8 cellular contexts compared by ENCODE assay signal in genomic region chr3:9916346-9916733, GRCh38. TPM values are rescaled to one million over a fixed set of nuclear protein-coding genes. Genes with fewer than 3 reads are reported as not detected.
DNase-seq lines count a peak whose midpoint lies in the region; ATAC-seq and TF ChIP-seq lines count a peak whose summit lies in the region.

No MANE protein-coding gene starts in this region.

- H3K36me3 Mint-ChIP-seq in nephron (ENCODE audit: low read depth), result no peaks in the 10 kb centered on the region

- peak overlapping the region; percentile 65 for H3K4me3 ChIP-seq in NB4 (ENCODE audit: low read depth, low read length)

- no peak for TF ChIP-seq POLR2A in NB4 (IDR thresholded peaks at IDR 0.05; ENCODE audit: extremely low read depth, insufficient read length)

- TF ChIP-seq CTCF in NB4 (IDR thresholded peaks at IDR 0.05; ENCODE audit: low read depth, low read length) (no peak), nephron (IDR thresholded peaks at IDR 0.05; ENCODE audit: unreplicated experiment in 3 of 3) (no peak)

- H3K4me3 Mint-ChIP-seq in nephron, result peak overlapping the region; percentile 90

- no peaks in the 10 kb centered on the region for H3K27me3 Mint-ChIP-seq in nephron (ENCODE audit: low read depth)

- ATAC-seq in HG02840 (IDR thresholded peaks at IDR 0.05; ENCODE audit: low FRiP score, unreplicated experiment), result no peak
- no peak for ATAC-seq in HG02798 (IDR thresholded peaks at IDR 0.05; ENCODE audit: poor library complexity, unreplicated experiment)

- peaks cover 15% of the 10 kb centered on the region for H3K4me1 Mint-ChIP-seq in nephron

- H3K9me3 Mint-ChIP-seq in nephron, result no peaks in the 10 kb centered on the region

- DNase-seq in AG20443 (ENCODE audit: low spot score) (peak; percentile 62), NB4 (ENCODE audit: low read depth) (no peak), dermis blood vessel endothelial cell (peak; percentile 22), GM19240 (ENCODE audit: insufficient read length, low spot score) (no peak), GOT3 (lab: John Stamatoyannopoulos, UW) (no peak)

- H3K27ac Mint-ChIP-seq in nephron, result peak overlapping the region; percentile 93 to 98 (median 97)

RNA-seq across cellular contexts. Expression of gene IL17RC, which starts 0.6 kb away (rescaled TPM):
- total RNA-seq in dermis blood vessel endothelial cell, result 20.4 and 25.4 TPM in 2 replicates

RNA-seq across cellular contexts. Expression of gene IL17RE, which starts 13.7 kb away (rescaled TPM):
- 0.14 and 0.17 TPM in 2 replicates for total RNA-seq in dermis blood vessel endothelial cell

RNA-seq across cellular contexts. Expression of gene CRELD1, which starts 17.3 kb away (rescaled TPM):
- 33.1 and 50.4 TPM in 2 replicates for total RNA-seq in dermis blood vessel endothelial cell

RNA-seq across cellular contexts. Expression of gene JAGN1, which starts 25.9 kb away (rescaled TPM):
- total RNA-seq in dermis blood vessel endothelial cell, result 31.6 and 39.5 TPM in 2 replicates

RNA-seq across cellular contexts. Expression of gene PRRT3, which starts 35.9 kb away (rescaled TPM):
- 0.68 and 0.84 TPM in 2 replicates for total RNA-seq in dermis blood vessel endothelial cell

Comparison
In these comparisons a context has a peak if more than half of its experiments do, and no peak if none do; other contexts are left out.
1. DNase-seq: peak in AG20443 (single experiment) and dermis blood vessel endothelial cell (single experiment); none in NB4 (single experiment), GM19240 (single experiment) and GOT3 (single experiment).